27 cellular contexts compared by ENCODE assay signal in genomic region chr10:108399466-108399865, GRCh38.
"Had no signal": no experiment of that assay in that cellular context is flagged by ENCODE, and none has a peak within 500 bp of the region (broad histone marks: within the 10 kb centered on the region; RNA-seq: fewer than 3 reads in every experiment).

No MANE protein-coding gene starts in this region.

- FAIRE-seq: pancreas, small intestine, urothelium cell line had no signal

- H3K9me3 ChIP-seq: neutrophil, pancreas, prostate gland, right lobe of liver, sigmoid colon, stomach, thoracic aorta, thyroid gland, tibial nerve, upper lobe of left lung, vagina had no signal

- H3K4me3 ChIP-seq: pancreas, prostate gland, right lobe of liver, sigmoid colon, stomach, thoracic aorta, thyroid gland, tibial nerve, upper lobe of left lung, vagina had no signal

- ATAC-seq: natural killer cell treated with Interleukin-12 subunit alpha and Interleukin-12 subunit beta and Interleukin-15 and Interleukin-18, amount 100 ng/mL, for 72 hours; pancreas; right cardiac atrium; right lobe of liver; stimulated activated effector memory CD8-positive, alpha-beta T cell treated with anti-CD3 and anti-CD28 coated beads, Interleukin-12 subunit alpha, Interleukin-12 subunit beta, amount 100 ng/mL, for 72 hours; stimulated activated naive B cell treated with anti-CD40 and anti-IgM and Interleukin-4, amounts not matched to agents 10 μg/mL and 1 μg/mL and 100 μg/mL, for 72 hours had no signal

- H3K4me3 Mint-ChIP-seq: natural killer cell treated with Interleukin-12 subunit alpha and Interleukin-12 subunit beta and Interleukin-15 and Interleukin-18, amount 100 ng/mL, for 72 hours; nephron progenitor cell; neural crest cell; stimulated activated effector memory CD8-positive, alpha-beta T cell treated with anti-CD3 and anti-CD28 coated beads, Interleukin-12 subunit alpha, Interleukin-12 subunit beta, amount 100 ng/mL, for 72 hours; stimulated activated naive B cell treated with anti-CD40 and anti-IgM and Interleukin-4, amounts not matched to agents 10 μg/mL and 1 μg/mL and 100 μg/mL, for 72 hours; stimulated activated naive CD8-positive, alpha-beta T cell treated with anti-CD3 and anti-CD28 coated beads, Interleukin-15, Interleukin-2, amounts not matched to agents 100 ng/mL and 50 ng/mL, for 24 hours had no signal

- H3K27ac Mint-ChIP-seq: natural killer cell treated with Interleukin-12 subunit alpha and Interleukin-12 subunit beta and Interleukin-15 and Interleukin-18, amount 100 ng/mL, for 72 hours; nephron progenitor cell; stimulated activated effector memory CD8-positive, alpha-beta T cell treated with anti-CD3 and anti-CD28 coated beads, Interleukin-12 subunit alpha, Interleukin-12 subunit beta, amount 100 ng/mL, for 72 hours; stimulated activated naive B cell treated with anti-CD40 and anti-IgM and Interleukin-4, amounts not matched to agents 10 μg/mL and 1 μg/mL and 100 μg/mL, for 72 hours; stimulated activated naive CD8-positive, alpha-beta T cell treated with anti-CD3 and anti-CD28 coated beads, Interleukin-15, Interleukin-2, amounts not matched to agents 100 ng/mL and 50 ng/mL, for 24 hours had no signal

- H3K4me1 Mint-ChIP-seq: nephron progenitor cell; neural crest cell; stimulated activated effector memory CD8-positive, alpha-beta T cell treated with anti-CD3 and anti-CD28 coated beads, Interleukin-12 subunit alpha, Interleukin-12 subunit beta, amount 100 ng/mL, for 72 hours; stimulated activated naive B cell treated with anti-CD40 and anti-IgM and Interleukin-4, amounts not matched to agents 10 μg/mL and 1 μg/mL and 100 μg/mL, for 72 hours had no signal

- H3K27me3 Mint-ChIP-seq: natural killer cell treated with Interleukin-12 subunit alpha and Interleukin-12 subunit beta and Interleukin-15 and Interleukin-18, amount 100 ng/mL, for 72 hours; stimulated activated naive B cell treated with anti-CD40 and anti-IgM and Interleukin-4, amounts not matched to agents 10 μg/mL and 1 μg/mL and 100 μg/mL, for 72 hours; stimulated activated naive CD8-positive, alpha-beta T cell treated with anti-CD3 and anti-CD28 coated beads, Interleukin-15, Interleukin-2, amounts not matched to agents 100 ng/mL and 50 ng/mL, for 24 hours had no signal

- H3K4me1 ChIP-seq: pancreas, prostate gland, right lobe of liver, sigmoid colon, thyroid gland, tibial nerve, upper lobe of left lung, vagina had no signal

- H3K36me3 Mint-ChIP-seq: natural killer cell treated with Interleukin-12 subunit alpha and Interleukin-12 subunit beta and Interleukin-15 and Interleukin-18, amount 100 ng/mL, for 72 hours; stimulated activated effector memory CD8-positive, alpha-beta T cell treated with anti-CD3 and anti-CD28 coated beads, Interleukin-12 subunit alpha, Interleukin-12 subunit beta, amount 100 ng/mL, for 72 hours; stimulated activated naive B cell treated with anti-CD40 and anti-IgM and Interleukin-4, amounts not matched to agents 10 μg/mL and 1 μg/mL and 100 μg/mL, for 72 hours had no signal

- DNase-seq: nephron progenitor cell; nucleus accumbens; pancreas; right cardiac atrium; right lobe of liver; sigmoid colon; small intestine; stimulated activated CD4-positive, alpha-beta T cell treated with anti-CD3 and anti-CD28 coated beads, Interleukin-15, amount 100 ng/mL, for 24 hours; stimulated activated CD4-positive, alpha-beta T cell treated with anti-CD3 and anti-CD28 coated beads, Interleukin-2, amount 100 ng/mL, for 24 hours; stimulated activated CD4-positive, alpha-beta T cell treated with anti-CD3 and anti-CD28 coated beads, Interleukin-2, amount 100 ng/mL, for 48 hours; stimulated activated CD4-positive, alpha-beta T cell treated with anti-CD3 and anti-CD28 coated beads, Interleukin-4, amount 100 ng/mL, for 24 hours; stimulated activated naive B cell treated with anti-CD40 and anti-IgM and Interleukin-4, amounts not matched to agents 10 μg/mL and 1 μg/mL and 100 μg/mL, for 72 hours; stimulated activated naive CD4-positive, alpha-beta T cell treated with Interleukin-2 at 50 U/mL for 16 hours; stomach; thyroid gland; trophoblast cell; upper lobe of left lung had no signal

- H3K27me3 ChIP-seq: neutrophil, pancreas, right lobe of liver, sigmoid colon, stomach, thyroid gland, tibial nerve, upper lobe of left lung, vagina had no signal

- H3K36me3 ChIP-seq: neutrophil, pancreas, prostate gland, right lobe of liver, sigmoid colon, stomach, thoracic aorta, thyroid gland, tibial nerve, upper lobe of left lung, vagina had no signal

- H3K27ac ChIP-seq: neutrophil, pancreas, prostate gland, right lobe of liver, sigmoid colon, thoracic aorta, thyroid gland, tibial nerve, upper lobe of left lung, vagina had no signal

- H3K9me3 Mint-ChIP-seq: nephron progenitor cell; neural crest cell; stimulated activated naive CD8-positive, alpha-beta T cell treated with anti-CD3 and anti-CD28 coated beads, Interleukin-15, Interleukin-2, amounts not matched to agents 100 ng/mL and 50 ng/mL, for 24 hours had no signal
